In the genomic region with DNA sequence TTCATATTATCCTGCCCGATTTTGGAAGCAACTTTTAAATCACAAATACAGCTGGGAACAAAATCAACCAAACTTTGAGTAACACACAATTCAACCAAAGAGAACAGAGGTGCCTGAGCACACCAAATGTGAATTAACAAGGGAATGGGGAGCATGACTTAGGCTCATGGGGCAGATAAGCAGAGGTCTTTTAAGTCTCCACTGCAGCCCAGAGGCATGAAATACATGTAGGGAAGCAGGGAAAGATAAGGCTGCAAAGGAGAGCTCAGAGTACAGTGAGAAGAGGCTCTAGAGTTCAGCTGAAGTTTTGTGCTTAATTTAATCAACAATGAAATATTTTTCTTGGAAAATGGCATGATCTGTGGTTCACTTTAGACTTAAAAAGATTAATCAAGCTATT, we compare ENCODE assay signal across 16 cellular contexts. TPM values are rescaled to one million over a fixed set of nuclear protein-coding genes. Genes with fewer than 3 reads are reported as not detected.
DNase-seq lines count a peak whose midpoint lies in the region; ATAC-seq and TF ChIP-seq lines count a peak whose summit lies in the region.
"Had no signal": no experiment of that assay in that cellular context is flagged by ENCODE, and none has a peak within 500 bp of the region (broad histone marks: within the 10 kb centered on the region; RNA-seq: fewer than 3 reads in every experiment).

No MANE protein-coding gene starts in this region.

- no peak overlapping the region for H3K4me2 ChIP-seq in OCI-LY7 (ENCODE audit: low read length)

- H3K27me3 ChIP-seq in right cardiac atrium (ENCODE audit: control insufficient read depth, insufficient read depth) (no peaks in the 10 kb centered on the region), right atrium auricular region (no peaks in the 10 kb centered on the region), mucosa of rectum (ENCODE audit: control insufficient read depth in 2 of 2, insufficient read depth in 2 of 2, low read length in 2 of 2) (no peaks in the 10 kb centered on the region)

- BruUV-seq in OCI-LY7 (replicated peaks; lab: Mats Ljungman, UMichigan) = no TSS peak

- no peaks in the 10 kb centered on the region for H3K4me1 ChIP-seq in right cardiac atrium (ENCODE audit: control insufficient read depth, insufficient read depth, low read length)
- no peaks in the 10 kb centered on the region for H3K4me1 ChIP-seq in right atrium auricular region
- peaks cover 3 to 7% of the 10 kb centered on the region in 2 donors for H3K4me1 ChIP-seq in mucosa of rectum (ENCODE audit: control insufficient read depth in 2 of 2, insufficient read depth in 2 of 2, low read length in 2 of 2)
- no peaks in the 10 kb centered on the region for H3K4me1 ChIP-seq in OCI-LY7 (ENCODE audit: insufficient read depth, low read length, poor library complexity, severe bottlenecking)

- 0 out of 2 replicates have a peak, but pooled peaks cover 3% of the 10 kb centered on the region for H3K9me2 ChIP-seq in OCI-LY7 (ENCODE audit: insufficient read depth, low read length)

- H2AFZ ChIP-seq in OCI-LY7 (ENCODE audit: low read length) = no peak overlapping the region
- H2AFZ ChIP-seq: GM23248 had no signal

- no peaks in the 10 kb centered on the region for H3K79me2 ChIP-seq in OCI-LY7 (ENCODE audit: insufficient read depth, low read depth, low read length)

- no peak overlapping the region for H3K27ac ChIP-seq in right cardiac atrium (ENCODE audit: low read length)
- no peak overlapping the region for H3K27ac ChIP-seq in right atrium auricular region
- peak overlapping the region; percentile 61 to 65 for H3K27ac ChIP-seq in mucosa of rectum (ENCODE audit: low read depth in 2 of 2, low read length in 2 of 2)
- H3K27ac ChIP-seq in OCI-LY7 (ENCODE audit: low read depth, low read length, poor library complexity, severe bottlenecking) = no peak overlapping the region
- H3K27ac ChIP-seq: GM23248 had no signal

- H3K4me3 ChIP-seq in right cardiac atrium (ENCODE audit: low read length) = no peak overlapping the region
- H3K4me3 ChIP-seq in right atrium auricular region = no peak overlapping the region
- H3K4me3 ChIP-seq in fibroblast of the aortic adventitia (ENCODE audit: low read depth, low read length) = no peak overlapping the region
- H3K4me3 ChIP-seq in mucosa of rectum (ENCODE audit: low read length in 2 of 2) = no peak overlapping the region
- H3K4me3 ChIP-seq in OCI-LY7 (ENCODE audit: low read depth, low read length, poor library complexity, severe bottlenecking) = no peak overlapping the region
- H3K4me3 ChIP-seq: GM23248 had no signal

- DNase-seq in right cardiac atrium (no peak), right atrium auricular region (ENCODE audit: low spot score) (no peak), fibroblast of the aortic adventitia (ENCODE audit: low read depth) (peak; percentile 15), OCI-LY7 (ENCODE audit: low spot score) (no peak), DMS79 (lab: John Stamatoyannopoulos, UW) (no peak), NCI-H1417 (lab: John Stamatoyannopoulos, UW) (no peak)
- DNase-seq: C1 segment of cervical spinal cord; Calu3; CD4-positive, alpha-beta T cell; DMS 273 treated with DMSO at 0.1 percent for 48 hours; DMS79 treated with DMSO at 0.1 percent for 48 hours; EL; GM23248; H9 had no signal

- intact Hi-C loops in right cardiac atrium (cut with DNase I) (no loop called here), OCI-LY7 (cut with micrococcal nuclease; ENCODE audit: unreplicated experiment) (no loop called here)

- WGBS in right cardiac atrium = 53% methylated on average over 1 of the region's 1 CpG

- POLR2A ChIA-PET in OCI-LY7 (lab: Charles Lee) = interaction anchor here (0.7 kb wide), 1 partner anchor 10 kb away, joined by 3 read pairs; no protein-coding TSS in a partner anchor

- peak; percentile 48 to 72 for ATAC-seq in right cardiac atrium

- TF ChIP-seq CTCF in right atrium auricular region (IDR thresholded peaks at IDR 0.05) (no peak), fibroblast of the aortic adventitia (IDR thresholded peaks at IDR 0.05; ENCODE audit: insufficient read depth, low read length) (no peak), OCI-LY7 (conservative IDR thresholded peaks at IDR 0.05; ENCODE audit: low read length) (no peak)

- H3K36me3 ChIP-seq in right atrium auricular region (no peaks in the 10 kb centered on the region), mucosa of rectum (ENCODE audit: control insufficient read depth in 2 of 2, insufficient read depth in 2 of 2, low read length in 2 of 2) (no peaks in the 10 kb centered on the region), OCI-LY7 (ENCODE audit: insufficient read depth, low read length) (no peaks in the 10 kb centered on the region)

- H3K9ac ChIP-seq in mucosa of rectum (ENCODE audit: low read depth in 1 of 2, low read length in 2 of 2) = no peak overlapping the region
- H3K9ac ChIP-seq: GM23248 had no signal

- H3K9me3 ChIP-seq in right cardiac atrium (ENCODE audit: control insufficient read depth, low read length) = no peaks in the 10 kb centered on the region
- H3K9me3 ChIP-seq in right atrium auricular region = peaks cover 0 to 3% of the 10 kb centered on the region in 2 donors
- H3K9me3 ChIP-seq in mucosa of rectum (ENCODE audit: control insufficient read depth in 2 of 2, low read length in 2 of 2) = no peaks in the 10 kb centered on the region
- no peaks in the 10 kb centered on the region for H3K9me3 ChIP-seq in OCI-LY7 (ENCODE audit: low read length)

- H4K20me1 ChIP-seq in OCI-LY7 (ENCODE audit: insufficient read depth, low read length) = no peaks in the 10 kb centered on the region

- CTCF ChIA-PET in OCI-LY7 (lab: Charles Lee; ENCODE audit: unreplicated experiment) = no interaction called here

RNA-seq across cellular contexts. Expression of a gene that starts 49.0 kb away (rescaled TPM):
- total RNA-seq in right cardiac atrium (1 to 10 TPM; 2.3 to 4.2 (median 3.2) TPM), right atrium auricular region (1 to 10 TPM; 3.3 to 4.8 TPM), fibroblast of the aortic adventitia (ENCODE audit: low replicate concordance) (0.82 and 1.4 TPM in 2 replicates), OCI-LY7 (2022) (60.3 and 64.0 TPM in 2 replicates)
- 1.3 TPM for polyA plus RNA-seq in right cardiac atrium
- total RNA-seq in OCI-LY7 (2014; rRNA removed; shearing (Covaris generic)) = 49.2 and 53.0 TPM in 2 replicates
- total RNA-seq: Calu3, GM23248, HT-29 had no signal
- polyA plus RNA-seq: GM23248 had no signal

Comparison
In these comparisons a context has a peak if more than half of its experiments do, and no peak if none do; other contexts are left out.
1. H3K27ac ChIP-seq: peak in mucosa of rectum (2 of 2); none in right cardiac atrium (single experiment), right atrium auricular region (0 of 2) and OCI-LY7 (single experiment).
2. RNA of a gene that starts 49.0 kb away (total RNA-seq): 49.2 to 64.0 TPM in OCI-LY7; 3.3 to 4.8 TPM in right atrium auricular region, 2.3 to 4.2 TPM in right cardiac atrium and 0.82 to 1.4 TPM in fibroblast of the aortic adventitia; every median in the first group is over 4 times any median in the second.